In genomic region chr2:198950813-198951212, GRCh38 we compare ENCODE assay signal across 30 cellular contexts.
"Had no signal": no experiment of that assay in that cellular context is flagged by ENCODE, and none has a peak within 500 bp of the region (broad histone marks: within the 10 kb centered on the region; RNA-seq: fewer than 3 reads in every experiment).

No MANE protein-coding gene starts in this region.

- H3K4me1 Mint-ChIP-seq: naive thymus-derived CD8-positive, alpha-beta T cell; nephron progenitor cell; neural crest cell; stimulated activated effector memory CD8-positive, alpha-beta T cell treated with anti-CD3 and anti-CD28 coated beads, Interleukin-12 subunit alpha, Interleukin-12 subunit beta, amount 100 ng/mL, for 72 hours; stimulated activated naive B cell treated with anti-CD40 and anti-IgM and Interleukin-4, amounts not matched to agents 10 μg/mL and 1 μg/mL and 100 μg/mL, for 72 hours had no signal

- H3K27ac Mint-ChIP-seq: naive thymus-derived CD8-positive, alpha-beta T cell; natural killer cell treated with Interleukin-12 subunit alpha and Interleukin-12 subunit beta and Interleukin-15 and Interleukin-18, amount 100 ng/mL, for 72 hours; nephron progenitor cell; progenitor cell of endocrine pancreas; stimulated activated effector memory CD8-positive, alpha-beta T cell treated with anti-CD3 and anti-CD28 coated beads, Interleukin-12 subunit alpha, Interleukin-12 subunit beta, amount 100 ng/mL, for 72 hours; stimulated activated naive B cell treated with anti-CD40 and anti-IgM and Interleukin-4, amounts not matched to agents 10 μg/mL and 1 μg/mL and 100 μg/mL, for 72 hours; stimulated activated naive CD8-positive, alpha-beta T cell treated with anti-CD3 and anti-CD28 coated beads, Interleukin-15, Interleukin-2, amounts not matched to agents 100 ng/mL and 50 ng/mL, for 24 hours had no signal

- H3K9me3 Mint-ChIP-seq: nephron progenitor cell; stimulated activated naive CD8-positive, alpha-beta T cell treated with anti-CD3 and anti-CD28 coated beads, Interleukin-15, Interleukin-2, amounts not matched to agents 100 ng/mL and 50 ng/mL, for 24 hours had no signal

- H3K79me2 ChIP-seq: parathyroid adenoma had no signal

- H3K36me3 ChIP-seq: neutrophil, ovary, right lobe of liver, sigmoid colon, stomach, thoracic aorta, thyroid gland, tibial nerve, upper lobe of left lung, uterus had no signal

- H2AFZ ChIP-seq: parathyroid adenoma had no signal

- H3K9me3 ChIP-seq: neutrophil, ovary, psoas muscle, right lobe of liver, sigmoid colon, stomach, thoracic aorta, thyroid gland, tibial nerve, upper lobe of left lung, uterus had no signal

- DNase-seq: naive thymus-derived CD8-positive, alpha-beta T cell; nephron progenitor cell; nucleus accumbens; ovary; posterior cingulate gyrus; psoas muscle; right cardiac atrium; right lobe of liver; sigmoid colon; small intestine; stimulated activated CD4-positive, alpha-beta T cell treated with anti-CD3 and anti-CD28 coated beads, Interleukin-15, amount 100 ng/mL, for 24 hours; stimulated activated CD4-positive, alpha-beta T cell treated with anti-CD3 and anti-CD28 coated beads, Interleukin-2, amount 100 ng/mL, for 24 hours; stimulated activated CD4-positive, alpha-beta T cell treated with anti-CD3 and anti-CD28 coated beads, Interleukin-2, amount 100 ng/mL, for 48 hours; stimulated activated CD4-positive, alpha-beta T cell treated with anti-CD3 and anti-CD28 coated beads, Interleukin-4, amount 100 ng/mL, for 24 hours; stimulated activated naive B cell treated with anti-CD40 and anti-IgM and Interleukin-4, amounts not matched to agents 10 μg/mL and 1 μg/mL and 100 μg/mL, for 72 hours; stimulated activated naive CD4-positive, alpha-beta T cell treated with Interleukin-2 at 50 U/mL for 16 hours; stomach; thyroid gland; trophoblast cell; upper lobe of left lung; uterus had no signal

- H3K27me3 ChIP-seq: neutrophil, ovary, right lobe of liver, sigmoid colon, stomach, thyroid gland, tibial nerve, upper lobe of left lung, uterus had no signal

- H3K27me3 Mint-ChIP-seq: natural killer cell treated with Interleukin-12 subunit alpha and Interleukin-12 subunit beta and Interleukin-15 and Interleukin-18, amount 100 ng/mL, for 72 hours; progenitor cell of endocrine pancreas; stimulated activated naive B cell treated with anti-CD40 and anti-IgM and Interleukin-4, amounts not matched to agents 10 μg/mL and 1 μg/mL and 100 μg/mL, for 72 hours; stimulated activated naive CD8-positive, alpha-beta T cell treated with anti-CD3 and anti-CD28 coated beads, Interleukin-15, Interleukin-2, amounts not matched to agents 100 ng/mL and 50 ng/mL, for 24 hours had no signal

- H3K4me3 Mint-ChIP-seq: naive thymus-derived CD8-positive, alpha-beta T cell; natural killer cell treated with Interleukin-12 subunit alpha and Interleukin-12 subunit beta and Interleukin-15 and Interleukin-18, amount 100 ng/mL, for 72 hours; nephron progenitor cell; neural crest cell; stimulated activated effector memory CD8-positive, alpha-beta T cell treated with anti-CD3 and anti-CD28 coated beads, Interleukin-12 subunit alpha, Interleukin-12 subunit beta, amount 100 ng/mL, for 72 hours; stimulated activated naive B cell treated with anti-CD40 and anti-IgM and Interleukin-4, amounts not matched to agents 10 μg/mL and 1 μg/mL and 100 μg/mL, for 72 hours; stimulated activated naive CD8-positive, alpha-beta T cell treated with anti-CD3 and anti-CD28 coated beads, Interleukin-15, Interleukin-2, amounts not matched to agents 100 ng/mL and 50 ng/mL, for 24 hours had no signal

- H3K4me3 ChIP-seq: ovary, psoas muscle, right lobe of liver, sigmoid colon, stomach, thoracic aorta, thyroid gland, tibial nerve, upper lobe of left lung, uterus had no signal

- H3K27ac ChIP-seq: neutrophil, ovary, parathyroid adenoma, psoas muscle, right lobe of liver, sigmoid colon, stomach, thoracic aorta, thyroid gland, tibial nerve, upper lobe of left lung, uterus had no signal

- H3K36me3 Mint-ChIP-seq: naive thymus-derived CD8-positive, alpha-beta T cell; natural killer cell treated with Interleukin-12 subunit alpha and Interleukin-12 subunit beta and Interleukin-15 and Interleukin-18, amount 100 ng/mL, for 72 hours; stimulated activated effector memory CD8-positive, alpha-beta T cell treated with anti-CD3 and anti-CD28 coated beads, Interleukin-12 subunit alpha, Interleukin-12 subunit beta, amount 100 ng/mL, for 72 hours; stimulated activated naive B cell treated with anti-CD40 and anti-IgM and Interleukin-4, amounts not matched to agents 10 μg/mL and 1 μg/mL and 100 μg/mL, for 72 hours had no signal

- ATAC-seq: naive thymus-derived CD8-positive, alpha-beta T cell; natural killer cell treated with Interleukin-12 subunit alpha and Interleukin-12 subunit beta and Interleukin-15 and Interleukin-18, amount 100 ng/mL, for 72 hours; psoas muscle; right cardiac atrium; right lobe of liver; stimulated activated effector memory CD8-positive, alpha-beta T cell treated with anti-CD3 and anti-CD28 coated beads, Interleukin-12 subunit alpha, Interleukin-12 subunit beta, amount 100 ng/mL, for 72 hours; stimulated activated naive B cell treated with anti-CD40 and anti-IgM and Interleukin-4, amounts not matched to agents 10 μg/mL and 1 μg/mL and 100 μg/mL, for 72 hours had no signal

- H3K4me1 ChIP-seq: parathyroid adenoma, psoas muscle, right lobe of liver, sigmoid colon, stomach, thyroid gland, tibial nerve, upper lobe of left lung, uterus had no signal
